ENCODE assay signal across 1 cellular context in genomic region chr7:156943091-156944041, GRCh38.
TF ChIP-seq lines count a peak whose summit lies in the region.

No MANE protein-coding gene starts in this region.

TF ChIP-seq in K562, 482 proteins besides CTCF, POLR2A, EP300 and RAD21:
- TF ChIP-seq, protein P1, sequence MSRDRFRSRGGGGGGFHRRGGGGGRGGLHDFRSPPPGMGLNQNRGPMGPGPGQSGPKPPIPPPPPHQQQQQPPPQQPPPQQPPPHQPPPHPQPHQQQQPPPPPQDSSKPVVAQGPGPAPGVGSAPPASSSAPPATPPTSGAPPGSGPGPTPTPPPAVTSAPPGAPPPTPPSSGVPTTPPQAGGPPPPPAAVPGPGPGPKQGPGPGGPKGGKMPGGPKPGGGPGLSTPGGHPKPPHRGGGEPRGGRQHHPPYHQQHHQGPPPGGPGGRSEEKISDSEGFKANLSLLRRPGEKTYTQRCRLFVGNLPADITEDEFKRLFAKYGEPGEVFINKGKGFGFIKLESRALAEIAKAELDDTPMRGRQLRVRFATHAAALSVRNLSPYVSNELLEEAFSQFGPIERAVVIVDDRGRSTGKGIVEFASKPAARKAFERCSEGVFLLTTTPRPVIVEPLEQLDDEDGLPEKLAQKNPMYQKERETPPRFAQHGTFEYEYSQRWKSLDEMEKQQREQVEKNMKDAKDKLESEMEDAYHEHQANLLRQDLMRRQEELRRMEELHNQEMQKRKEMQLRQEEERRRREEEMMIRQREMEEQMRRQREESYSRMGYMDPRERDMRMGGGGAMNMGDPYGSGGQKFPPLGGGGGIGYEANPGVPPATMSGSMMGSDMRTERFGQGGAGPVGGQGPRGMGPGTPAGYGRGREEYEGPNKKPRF (IDR thresholded peaks at IDR 0.05; ENCODE audit: low read depth, low read length): no peak
- TF ChIP-seq EGR1 (conservative IDR thresholded peaks at IDR 0.05) (0 out of 2 replicates have a peak, but pooled peaks have one; percentile 2), MCM3 (IDR thresholded peaks at IDR 0.05) (0 out of 2 replicates have a peak, but pooled peaks have one; percentile 8)
- TF ChIP-seq, protein P2, sequence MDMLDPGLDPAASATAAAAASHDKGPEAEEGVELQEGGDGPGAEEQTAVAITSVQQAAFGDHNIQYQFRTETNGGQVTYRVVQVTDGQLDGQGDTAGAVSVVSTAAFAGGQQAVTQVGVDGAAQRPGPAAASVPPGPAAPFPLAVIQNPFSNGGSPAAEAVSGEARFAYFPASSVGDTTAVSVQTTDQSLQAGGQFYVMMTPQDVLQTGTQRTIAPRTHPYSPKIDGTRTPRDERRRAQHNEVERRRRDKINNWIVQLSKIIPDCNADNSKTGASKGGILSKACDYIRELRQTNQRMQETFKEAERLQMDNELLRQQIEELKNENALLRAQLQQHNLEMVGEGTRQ (CRISPR knock-in tag; IDR thresholded peaks at IDR 0.05): peak; percentile 11; the same call in 1 of the 2 replicates
- TF ChIP-seq, protein P3, sequence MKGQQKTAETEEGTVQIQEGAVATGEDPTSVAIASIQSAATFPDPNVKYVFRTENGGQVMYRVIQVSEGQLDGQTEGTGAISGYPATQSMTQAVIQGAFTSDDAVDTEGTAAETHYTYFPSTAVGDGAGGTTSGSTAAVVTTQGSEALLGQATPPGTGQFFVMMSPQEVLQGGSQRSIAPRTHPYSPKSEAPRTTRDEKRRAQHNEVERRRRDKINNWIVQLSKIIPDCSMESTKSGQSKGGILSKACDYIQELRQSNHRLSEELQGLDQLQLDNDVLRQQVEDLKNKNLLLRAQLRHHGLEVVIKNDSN (CRISPR knock-in tag; IDR thresholded peaks at IDR 0.05): peak; percentile 24; the same call in 1 of the 2 replicates
- TF ChIP-seq, protein P4, sequence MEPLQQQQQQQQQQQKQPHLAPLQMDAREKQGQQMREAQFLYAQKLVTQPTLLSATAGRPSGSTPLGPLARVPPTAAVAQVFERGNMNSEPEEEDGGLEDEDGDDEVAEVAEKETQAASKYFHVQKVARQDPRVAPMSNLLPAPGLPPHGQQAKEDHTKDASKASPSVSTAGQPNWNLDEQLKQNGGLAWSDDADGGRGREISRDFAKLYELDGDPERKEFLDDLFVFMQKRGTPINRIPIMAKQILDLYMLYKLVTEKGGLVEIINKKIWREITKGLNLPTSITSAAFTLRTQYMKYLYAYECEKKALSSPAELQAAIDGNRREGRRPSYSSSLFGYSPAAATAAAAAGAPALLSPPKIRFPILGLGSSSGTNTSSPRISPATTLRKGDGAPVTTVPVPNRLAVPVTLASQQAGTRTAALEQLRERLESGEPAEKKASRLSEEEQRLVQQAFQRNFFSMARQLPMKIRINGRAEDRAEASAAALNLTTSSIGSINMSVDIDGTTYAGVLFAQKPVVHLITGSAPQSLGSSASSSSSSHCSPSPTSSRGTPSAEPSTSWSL (CRISPR knock-in tag; IDR thresholded peaks at IDR 0.05; ENCODE audit: borderline replicate concordance): no peak
TF ChIP-seq in K562: peak in this region for 4.
